18 cellular contexts compared by ENCODE assay signal in genomic region chr9:137351781-137352501, GRCh38.
"Had no signal": no experiment of that assay in that cellular context is flagged by ENCODE, and none has a peak within 500 bp of the region (broad histone marks: within the 10 kb centered on the region; RNA-seq: fewer than 3 reads in every experiment).

No MANE protein-coding gene starts in this region.

- H3K27me3 Mint-ChIP-seq: activated CD4-positive, alpha-beta T cell treated with anti-CD3 and anti-CD28 coated beads, Interleukin-2, amount 10 ng/mL, durations not matched to agents 7 days and 5 days; activated naive CD8-positive, alpha-beta T cell; naive thymus-derived CD4-positive, alpha-beta T cell had no signal

- H3K27ac ChIP-seq: esophagus muscularis mucosa, gastroesophageal sphincter, pancreas, tibial nerve had no signal

- H3K27ac Mint-ChIP-seq: activated CD4-positive, alpha-beta T cell treated with anti-CD3 and anti-CD28 coated beads, Interleukin-2, amount 10 ng/mL, durations not matched to agents 7 days and 5 days; activated naive CD8-positive, alpha-beta T cell; naive thymus-derived CD4-positive, alpha-beta T cell; T-helper 1 cell treated with Interleukin-12 subunit alpha and Interleukin-12 subunit beta and Interleukin-4 antibody, amounts not matched to agents 30 μg/mL and 1 μg/mL, for 36 hours had no signal

- H3K4me3 Mint-ChIP-seq: activated CD4-positive, alpha-beta T cell treated with anti-CD3 and anti-CD28 coated beads, Interleukin-2, amount 10 ng/mL, durations not matched to agents 7 days and 5 days; activated naive CD8-positive, alpha-beta T cell; naive thymus-derived CD4-positive, alpha-beta T cell; T-helper 1 cell treated with Interleukin-12 subunit alpha and Interleukin-12 subunit beta and Interleukin-4 antibody, amounts not matched to agents 30 μg/mL and 1 μg/mL, for 36 hours had no signal

- DNase-seq: activated CD4-positive, alpha-beta T cell treated with anti-CD3 and anti-CD28 coated beads, Interleukin-2, amount 10 ng/mL, durations not matched to agents 7 days and 5 days; activated T-cell treated with anti-CD3 and anti-CD28 coated beads for 4 hours; cerebellar nuclear complex; effector CD8-positive, alpha-beta T cell; left ventricle myocardium superior; mesendoderm; naive thymus-derived CD4-positive, alpha-beta T cell; stimulated activated CD4-positive, alpha-beta T cell treated with anti-CD3 and anti-CD28 coated beads, Interleukin-1b, Interleukin-23, amount 100 ng/mL, for 48 hours; stimulated activated CD8-positive, alpha-beta memory T cell treated with anti-CD3 and anti-CD28 coated beads, Interleukin-4, amount 100 ng/mL, for 48 hours; stimulated activated naive CD4-positive, alpha-beta T cell treated with Interleukin-2 at 50 U/mL for 16 hours had no signal

- H3K36me3 Mint-ChIP-seq: activated naive CD8-positive, alpha-beta T cell had no signal

- ATAC-seq: activated CD4-positive, CD25-positive, alpha-beta regulatory T cell treated with anti-CD3 and anti-CD28 coated beads, Interleukin-2, amount 50 U/mL, for 24 hours; gastroesophageal sphincter; heart left ventricle; left ventricle myocardium superior; naive thymus-derived CD4-positive, alpha-beta T cell; pancreas had no signal

- H3K27me3 ChIP-seq: esophagus muscularis mucosa, gastroesophageal sphincter, heart left ventricle, pancreas, tibial nerve had no signal

- H3K36me3 ChIP-seq: pancreas had no signal

- H3K4me1 Mint-ChIP-seq: activated CD4-positive, alpha-beta T cell treated with anti-CD3 and anti-CD28 coated beads, Interleukin-2, amount 10 ng/mL, durations not matched to agents 7 days and 5 days had no signal

- H3K4me3 ChIP-seq: esophagus muscularis mucosa, gastroesophageal sphincter, heart left ventricle, pancreas, tibial nerve had no signal
